In genomic region chr17:7850970-7851437, GRCh38 we compare ENCODE assay signal across 8 cellular contexts. TPM values are rescaled to one million over a fixed set of nuclear protein-coding genes. Genes with fewer than 3 reads are reported as not detected.
DNase-seq lines count a peak whose midpoint lies in the region; ATAC-seq, FAIRE-seq and TF ChIP-seq lines count a peak whose summit lies in the region.

No MANE protein-coding gene starts in this region.

- no peak for TF ChIP-seq EP300 in GM12878 (IDR thresholded peaks at IDR 0.05; ENCODE audit: borderline replicate concordance in 1 of 2, control insufficient read depth in 1 of 2, low read depth in 2 of 2, low read length in 2 of 2)

- ATAC-seq in GM12878 = peak; percentile 8

- SMC1A ChIA-PET in GM12878 (lab: Charles Lee; ENCODE audit: uncharacterized antibody, unreplicated experiment) = interaction anchor here (0.6 to 2.3 kb wide), 7 partner anchors 11 to 32 kb away, joined by 3 to 14 read pairs (median 5); partner anchors contain the start of gene KDM6B

- 76% methylated on average over 13 of the region's 13 CpGs for WGBS in GM12878 (ENCODE audit: insufficient coverage, insufficient replicate concordance, low lambda C conversion rate, missing lambda C conversion rate)

- H3K27me3 Mint-ChIP-seq in IgD-negative memory B cell (no peaks in the 10 kb centered on the region), neural progenitor cell (ENCODE audit: insufficient read depth, low read depth) (peaks cover 11% of the 10 kb centered on the region)

- peaks cover 12 to 28% of the 10 kb centered on the region in 2 experiments; a peak in 3 of 4 replicates for H3K36me3 ChIP-seq in GM12878 (ENCODE audit: control insufficient read depth in 2 of 2, insufficient read depth in 2 of 2, low read length in 1 of 2)
- peaks cover 9% of the 10 kb centered on the region for H3K36me3 ChIP-seq in neural progenitor cell

- H3K4me2 ChIP-seq in GM12878 (ENCODE audit: control insufficient read depth, insufficient read depth) = peak overlapping the region; percentile 70
- H3K4me2 ChIP-seq in neural progenitor cell = no peak overlapping the region

- TF ChIP-seq CTCF in GM12865 (IDR thresholded peaks at IDR 0.05; ENCODE audit: insufficient read depth, low read depth, low read length, missing control alignments) (no peak), GM12878 (IDR thresholded peaks at IDR 0.05 in 2 of 3, conservative IDR thresholded peaks at IDR 0.05 in 1 of 3; ENCODE audit: control insufficient read depth in 2 of 3, extremely low read depth in 1 of 3, insufficient read depth in 1 of 3, low read depth in 3 of 3, low read length in 3 of 3) (no peak), neural progenitor cell (IDR thresholded peaks at IDR 0.05) (no peak)

- H3K27me3 ChIP-seq in GM12878 (replicated peaks in 1 of 2; ENCODE audit: control insufficient read depth in 2 of 2, insufficient read depth in 2 of 2, low read length in 1 of 2) = no peaks in the 10 kb centered on the region
- H3K27me3 ChIP-seq in neural progenitor cell = peaks cover 16% of the 10 kb centered on the region

- H3K9me3 ChIP-seq in GM12878 (replicated peaks; ENCODE audit: control insufficient read depth, insufficient read depth, low read length) = no peaks in the 10 kb centered on the region
- no peaks in the 10 kb centered on the region for H3K9me3 ChIP-seq in neural progenitor cell (ENCODE audit: low read depth)

- no peak for DNase-seq in GM12865 (ENCODE audit: low read depth)
- no peak for DNase-seq in GM12878 (ENCODE audit: low read depth, low spot score)
- DNase-seq in neural progenitor cell (ENCODE audit: low spot score) = no peak
- DNase-seq in HPDE6-E6E7 (ENCODE audit: extremely low spot score) = no peak
- no peak for DNase-seq in HuH-7.5 (ENCODE audit: low spot score)
- no peak for DNase-seq in superior temporal gyrus (ENCODE audit: extremely low spot score)
- no peak for DNase-seq in NCI-H345 (lab: John Stamatoyannopoulos, UW)

- no peak for TF ChIP-seq POLR2A in GM12878 (IDR thresholded peaks at IDR 0.05; ENCODE audit: low read depth, low read length)

- no peak for TF ChIP-seq RAD21 in GM12878 (IDR thresholded peaks at IDR 0.05; ENCODE audit: insufficient read depth, low read depth, low read length)

- H3K36me3 Mint-ChIP-seq in IgD-negative memory B cell (peaks cover 2% of the 10 kb centered on the region), neural progenitor cell (peaks cover 24% of the 10 kb centered on the region)

- intact Hi-C loops in GM12878 (cut with micrococcal nuclease; ENCODE audit: unreplicated experiment) = loop anchor here (1.0 kb wide), 2 partner anchors 16 to 29 kb away; no protein-coding TSS in a partner anchor

- no peak overlapping the region; the same call in none of the 2 replicates for H3K9ac ChIP-seq in GM12878 (ENCODE audit: control insufficient read depth, insufficient read depth, low read length)
- no peak overlapping the region for H3K9ac ChIP-seq in neural progenitor cell

- H3K4me1 Mint-ChIP-seq in IgD-negative memory B cell (peaks cover 7 to 16% (median 12%) of the 10 kb centered on the region in 3 donors), neural progenitor cell (peaks cover 21% of the 10 kb centered on the region)

- H3K4me3 ChIP-seq in GM12865 (ENCODE audit: low read depth, low read length) (peak overlapping the region; percentile 36), GM12878 (peak overlapping the region; percentile 41; the same call in 1 of the 2 replicates), neural progenitor cell (no peak overlapping the region)

- H3K27ac Mint-ChIP-seq in IgD-negative memory B cell (peak overlapping the region; percentile 43 to 100 (median 91)), neural progenitor cell (no peak overlapping the region)

- BruUV-seq in GM12878 (replicated peaks; lab: Mats Ljungman, UMichigan) = no TSS peak

- H4K20me1 ChIP-seq in GM12878 (ENCODE audit: control insufficient read depth, insufficient read depth) (no peaks in the 10 kb centered on the region; the same call in 1 of the 2 replicates), neural progenitor cell (ENCODE audit: low read depth) (peaks cover 89% of the 10 kb centered on the region)

- in situ Hi-C loops in GM12878 (cut with MboI) = no loop called here

- H3K9me3 Mint-ChIP-seq in IgD-negative memory B cell (no peaks in the 10 kb centered on the region), neural progenitor cell (no peaks in the 10 kb centered on the region)

- H3F3A ChIP-seq in neural progenitor cell (ENCODE audit: low read depth) = peaks cover 55% of the 10 kb centered on the region

- RAD21 ChIA-PET in GM12878 (lab: Charles Lee; ENCODE audit: unreplicated experiment) = interaction anchor here (0.9 to 2.1 kb wide), 6 partner anchors 9 to 108 kb away, joined by 3 to 27 read pairs (median 7); partner anchors contain the start of gene KDM6B

- H3K4me1 ChIP-seq in GM12878 (ENCODE audit: control insufficient read depth, insufficient read depth, low read length) = peaks cover 22% of the 10 kb centered on the region
- H3K4me1 ChIP-seq in neural progenitor cell = peaks cover 30% of the 10 kb centered on the region

- peak overlapping the region; percentile 75 to 92 (median 91) for H3K4me3 Mint-ChIP-seq in IgD-negative memory B cell
- peak overlapping the region; percentile 48 for H3K4me3 Mint-ChIP-seq in neural progenitor cell

- H3K27ac ChIP-seq in GM12878 (ENCODE audit: control insufficient read depth, insufficient read depth) = no peak overlapping the region
- no peak overlapping the region for H3K27ac ChIP-seq in neural progenitor cell

- H3K79me2 ChIP-seq in GM12878 (ENCODE audit: control insufficient read depth, insufficient read depth, low read length) = peaks cover 7% of the 10 kb centered on the region
- H3K79me2 ChIP-seq in neural progenitor cell (ENCODE audit: low read depth) = peaks cover 13% of the 10 kb centered on the region

- H2AFZ ChIP-seq in GM12878 (ENCODE audit: control insufficient read depth, low read depth, low read length) (no peak overlapping the region), neural progenitor cell (replicated peaks) (no peak overlapping the region)

- CTCF ChIA-PET in GM12878 (lab: Yijun Ruan, JAX) = interaction anchor here (0.8 to 3.3 kb wide), 10 partner anchors 12 to 146 kb away, joined by 3 to 47 read pairs (median 7); partner anchors contain the start of gene KDM6B

- POLR2A ChIA-PET in GM12878 (lab: Charles Lee) = interaction anchor here (0.5 to 1.8 kb wide), 2 partner anchors 16 to 33 kb away, joined by 4 to 10 read pairs; no protein-coding TSS in a partner anchor

- no peak for FAIRE-seq in GM12878 (lab: Jason Lieb, UNC)

RNA-seq across cellular contexts. Expression of gene TMEM88, which starts 3.9 kb away (rescaled TPM):
- polyA plus RNA-seq in IgD-negative memory B cell = not detected
- total RNA-seq in GM12878 (2013; cell fraction: nucleolus; rRNA removed) = 3.8 and 4.1 TPM in 2 replicates
- 0.16 and 0.62 TPM in 2 replicates for total RNA-seq in GM12878 (2014; rRNA removed)
- 0.28 TPM in 1 of 2 replicates, not detected in the other for total RNA-seq in GM12878 (2014; rRNA removed; fragmentation: Illumina TruSeq; extraction: Trizol)
- total RNA-seq in GM12878 (2021) = 0.69 and 1.1 TPM in 2 replicates
- not detected for polyA plus RNA-seq in GM12878 (2011; ENCODE audit: low read depth)
- polyA plus RNA-seq in GM12878 (2011; rRNA removed) = 0.20 TPM in 1 of 2 replicates, not detected in the other
- polyA plus RNA-seq in GM12878 (2011; cell fraction: cytosol; rRNA removed) = 0.17 and 0.27 TPM in 2 replicates
- 3.4 and 5.0 TPM in 2 replicates for polyA plus RNA-seq in GM12878 (2011; cell fraction: nucleus; rRNA removed)
- 1.2 TPM in 2 replicates for polyA plus RNA-seq in GM12878 (2012)
- 0.21 TPM in 1 of 2 replicates, not detected in the other for polyA plus RNA-seq in GM12878 (2014; fragmentation: Illumina TruSeq; extraction: Trizol)
- polyA plus RNA-seq in GM12878 (2014; fragmentation: Nextera tagmentation; extraction: Ambion mirVana) = not detected
- polyA plus RNA-seq in GM12878 (2014; rRNA removed) = 0.22 and 2.2 TPM in 2 replicates
- under 1 TPM in 1 of 2 experiments, not detected in 1; 0.24 TPM for polyA plus RNA-seq in GM12878 (2016; fragmentation: Nextera tagmentation; extraction: Ambion mirVana)
- not detected in 2 replicates for polyA minus RNA-seq in GM12878 (2011; rRNA and poly(A)+ RNA removed)
- polyA minus RNA-seq in GM12878 (2011; cell fraction: cytosol; rRNA and poly(A)+ RNA removed) = not detected in 2 replicates
- 0.97 and 1.9 TPM in 2 replicates for polyA minus RNA-seq in GM12878 (2011; cell fraction: nucleus; rRNA and poly(A)+ RNA removed)
- total RNA-seq in neural progenitor cell (ENCODE audit: low replicate concordance) = 13.8 and 53.7 TPM in 2 replicates

RNA-seq across cellular contexts. Expression of gene NAA38, which starts 6.4 kb away (rescaled TPM):
- 170 TPM for polyA plus RNA-seq in IgD-negative memory B cell
- total RNA-seq in GM12878 (2013; cell fraction: nucleolus; rRNA removed) = 5.1 and 8.1 TPM in 2 replicates
- total RNA-seq in GM12878 (2014; rRNA removed) = 197 and 248 TPM in 2 replicates
- total RNA-seq in GM12878 (2014; rRNA removed; fragmentation: Illumina TruSeq; extraction: Trizol) = 98.5 and 108 TPM in 2 replicates
- total RNA-seq in GM12878 (2021) = 112 and 116 TPM in 2 replicates
- polyA plus RNA-seq in GM12878 (2011; ENCODE audit: low read depth) = 18.5 TPM
- polyA plus RNA-seq in GM12878 (2011; rRNA removed) = 28.4 and 82.1 TPM in 2 replicates
- 113 and 206 TPM in 2 replicates for polyA plus RNA-seq in GM12878 (2011; cell fraction: cytosol; rRNA removed)
- polyA plus RNA-seq in GM12878 (2011; cell fraction: nucleus; rRNA removed) = 131 and 137 TPM in 2 replicates
- polyA plus RNA-seq in GM12878 (2012) = 83.2 and 107 TPM in 2 replicates
- 2.7 and 31.5 TPM in 2 replicates for polyA plus RNA-seq in GM12878 (2014; fragmentation: Illumina TruSeq; extraction: Trizol)
- 100 to 1,000 TPM; 206 to 231 TPM for polyA plus RNA-seq in GM12878 (2014; fragmentation: Nextera tagmentation; extraction: Ambion mirVana)
- polyA plus RNA-seq in GM12878 (2014; rRNA removed) = 223 and 292 TPM in 2 replicates
- polyA plus RNA-seq in GM12878 (2016; fragmentation: Nextera tagmentation; extraction: Ambion mirVana) = 100 to 1,000 TPM; 323 to 337 TPM
- polyA minus RNA-seq in GM12878 (2011; rRNA and poly(A)+ RNA removed) = 15.4 and 31.2 TPM in 2 replicates
- 64.1 and 73.8 TPM in 2 replicates for polyA minus RNA-seq in GM12878 (2011; cell fraction: cytosol; rRNA and poly(A)+ RNA removed)
- polyA minus RNA-seq in GM12878 (2011; cell fraction: nucleus; rRNA and poly(A)+ RNA removed) = 21.2 and 34.0 TPM in 2 replicates
- total RNA-seq in neural progenitor cell (ENCODE audit: low replicate concordance) = 8.6 and 27.4 TPM in 2 replicates

RNA-seq across cellular contexts. Expression of gene CYB5D1, which starts 6.8 kb away (rescaled TPM):
- polyA plus RNA-seq in IgD-negative memory B cell (8.0 TPM), GM12878 (2011; rRNA removed) (6.1 and 7.3 TPM in 2 replicates), GM12878 (2014; fragmentation: Illumina TruSeq; extraction: Trizol) (8.7 and 10.7 TPM in 2 replicates), GM12878 (2014; fragmentation: Nextera tagmentation; extraction: Ambion mirVana) (1 to 10 TPM; 1.6 TPM), GM12878 (2014; rRNA removed) (6.9 and 8.1 TPM in 2 replicates), GM12878 (2016; fragmentation: Nextera tagmentation; extraction: Ambion mirVana) (1 to 10 TPM; 4.3 to 5.0 TPM)
- total RNA-seq in GM12878 (2013; cell fraction: nucleolus; rRNA removed) = 6.3 and 10.0 TPM in 2 replicates
- total RNA-seq in GM12878 (2014; rRNA removed) (6.8 and 8.4 TPM in 2 replicates), GM12878 (2014; rRNA removed; fragmentation: Illumina TruSeq; extraction: Trizol) (5.8 and 6.6 TPM in 2 replicates), GM12878 (2021) (7.7 and 7.9 TPM in 2 replicates), neural progenitor cell (ENCODE audit: low replicate concordance) (11.5 and 12.9 TPM in 2 replicates)
- 2.1 TPM for polyA plus RNA-seq in GM12878 (2011; ENCODE audit: low read depth)
- polyA plus RNA-seq in GM12878 (2011; cell fraction: cytosol; rRNA removed) = 5.0 and 6.7 TPM in 2 replicates
- polyA plus RNA-seq in GM12878 (2011; cell fraction: nucleus; rRNA removed) = 3.3 and 4.2 TPM in 2 replicates
- polyA plus RNA-seq in GM12878 (2012) = 4.1 and 5.5 TPM in 2 replicates
- polyA minus RNA-seq in GM12878 (2011; rRNA and poly(A)+ RNA removed) = 3.7 and 6.3 TPM in 2 replicates
- 1.6 and 2.4 TPM in 2 replicates for polyA minus RNA-seq in GM12878 (2011; cell fraction: cytosol; rRNA and poly(A)+ RNA removed)
- 3.1 and 11.2 TPM in 2 replicates for polyA minus RNA-seq in GM12878 (2011; cell fraction: nucleus; rRNA and poly(A)+ RNA removed)

RNA-seq across cellular contexts. Expression of gene KDM6B, which starts 17.0 kb away (rescaled TPM):
- 1.9 TPM for polyA plus RNA-seq in IgD-negative memory B cell
- total RNA-seq in GM12878 (2013; cell fraction: nucleolus; rRNA removed) = 30.6 and 36.2 TPM in 2 replicates
- total RNA-seq in GM12878 (2014; rRNA removed) = 1.2 and 9.8 TPM in 2 replicates
- 1.7 and 6.3 TPM in 2 replicates for total RNA-seq in GM12878 (2014; rRNA removed; fragmentation: Illumina TruSeq; extraction: Trizol)
- 19.7 and 21.4 TPM in 2 replicates for total RNA-seq in GM12878 (2021)
- polyA plus RNA-seq in GM12878 (2011; ENCODE audit: low read depth) = 2.1 TPM
- 1.3 and 2.4 TPM in 2 replicates for polyA plus RNA-seq in GM12878 (2011; rRNA removed)
- 1.3 and 1.6 TPM in 2 replicates for polyA plus RNA-seq in GM12878 (2011; cell fraction: cytosol; rRNA removed)
- polyA plus RNA-seq in GM12878 (2011; cell fraction: nucleus; rRNA removed) = 16.6 and 37.4 TPM in 2 replicates
- polyA plus RNA-seq in GM12878 (2012) = 12.8 and 15.1 TPM in 2 replicates
- 0.92 and 2.1 TPM in 2 replicates for polyA plus RNA-seq in GM12878 (2014; fragmentation: Illumina TruSeq; extraction: Trizol)
- polyA plus RNA-seq in GM12878 (2014; fragmentation: Nextera tagmentation; extraction: Ambion mirVana) = under 1 TPM; 0.05 to 0.07 TPM
- 4.4 and 33.5 TPM in 2 replicates for polyA plus RNA-seq in GM12878 (2014; rRNA removed)
- 1 to 10 TPM in 1 of 2 experiments, under 1 TPM in 1; 0.91 to 1.7 TPM for polyA plus RNA-seq in GM12878 (2016; fragmentation: Nextera tagmentation; extraction: Ambion mirVana)
- 11.1 and 16.4 TPM in 2 replicates for polyA minus RNA-seq in GM12878 (2011; rRNA and poly(A)+ RNA removed)
- polyA minus RNA-seq in GM12878 (2011; cell fraction: cytosol; rRNA and poly(A)+ RNA removed) = 4.5 and 4.7 TPM in 2 replicates
- 28.2 and 41.9 TPM in 2 replicates for polyA minus RNA-seq in GM12878 (2011; cell fraction: nucleus; rRNA and poly(A)+ RNA removed)
- 6.8 and 12.3 TPM in 2 replicates for total RNA-seq in neural progenitor cell (ENCODE audit: low replicate concordance)

RNA-seq across cellular contexts. Expression of gene CHD3, which starts 37.6 kb away (rescaled TPM):
- polyA plus RNA-seq in IgD-negative memory B cell = 2.4 TPM
- total RNA-seq in GM12878 (2013; cell fraction: nucleolus; rRNA removed) = 85.9 and 102 TPM in 2 replicates
- total RNA-seq in GM12878 (2014; rRNA removed) = 53.9 and 58.8 TPM in 2 replicates
- total RNA-seq in GM12878 (2014; rRNA removed; fragmentation: Illumina TruSeq; extraction: Trizol) = 36.8 and 37.4 TPM in 2 replicates
- 77.5 and 86.8 TPM in 2 replicates for total RNA-seq in GM12878 (2021)
- polyA plus RNA-seq in GM12878 (2011; ENCODE audit: low read depth) = 32.2 TPM
- 32.2 and 40.8 TPM in 2 replicates for polyA plus RNA-seq in GM12878 (2011; rRNA removed)
- polyA plus RNA-seq in GM12878 (2011; cell fraction: cytosol; rRNA removed) = 54.9 and 68.6 TPM in 2 replicates
- 210 and 271 TPM in 2 replicates for polyA plus RNA-seq in GM12878 (2011; cell fraction: nucleus; rRNA removed)
- polyA plus RNA-seq in GM12878 (2012) = 61.0 and 78.0 TPM in 2 replicates
- polyA plus RNA-seq in GM12878 (2014; fragmentation: Illumina TruSeq; extraction: Trizol) = 53.9 and 56.1 TPM in 2 replicates
- 1 to 10 TPM; 1.4 to 3.3 TPM for polyA plus RNA-seq in GM12878 (2014; fragmentation: Nextera tagmentation; extraction: Ambion mirVana)
- 55.1 and 69.0 TPM in 2 replicates for polyA plus RNA-seq in GM12878 (2014; rRNA removed)
- polyA plus RNA-seq in GM12878 (2016; fragmentation: Nextera tagmentation; extraction: Ambion mirVana) = 10 to 100 TPM; 13.2 to 14.4 TPM
- polyA minus RNA-seq in GM12878 (2011; rRNA and poly(A)+ RNA removed) = 62.9 and 77.4 TPM in 2 replicates
- polyA minus RNA-seq in GM12878 (2011; cell fraction: cytosol; rRNA and poly(A)+ RNA removed) = 29.1 and 43.7 TPM in 2 replicates
- 36.8 and 69.3 TPM in 2 replicates for polyA minus RNA-seq in GM12878 (2011; cell fraction: nucleus; rRNA and poly(A)+ RNA removed)
- total RNA-seq in neural progenitor cell (ENCODE audit: low replicate concordance) = 12.8 and 28.0 TPM in 2 replicates
